Comparison of ENCODE assay signal across 2 cellular contexts in the genomic region with DNA sequence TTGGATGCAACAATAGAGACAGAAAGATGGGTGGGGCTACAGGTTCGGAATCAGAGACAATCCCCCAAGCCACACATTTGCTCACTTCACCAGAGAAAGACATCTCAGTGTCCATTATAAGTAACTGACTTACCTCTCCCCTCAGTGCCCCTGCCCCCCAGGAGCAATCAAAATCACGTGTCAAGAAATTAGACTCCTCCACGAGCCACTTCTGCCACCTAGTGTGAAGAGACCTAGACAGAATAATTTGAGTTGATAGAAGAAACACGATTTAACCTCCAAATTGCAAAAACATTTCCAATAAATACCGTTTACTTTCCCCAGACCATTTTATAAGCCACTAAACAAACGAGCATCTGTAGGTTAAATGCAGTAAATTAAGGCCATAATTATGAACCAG.
TF ChIP-seq lines count a peak whose summit lies in the region.

No MANE protein-coding gene starts in this region.

TF ChIP-seq in K562, 482 proteins besides CTCF, POLR2A, EP300 and RAD21:
- TF ChIP-seq HCFC1 (IDR thresholded peaks at IDR 0.05; ENCODE audit: low read depth, low read length) (no peak), ZNF217 (CRISPR knock-in tag; IDR thresholded peaks at IDR 0.05) (no peak), ZNF830 (CRISPR knock-in tag; IDR thresholded peaks at IDR 0.05) (no peak)
- TF ChIP-seq, protein P1, sequence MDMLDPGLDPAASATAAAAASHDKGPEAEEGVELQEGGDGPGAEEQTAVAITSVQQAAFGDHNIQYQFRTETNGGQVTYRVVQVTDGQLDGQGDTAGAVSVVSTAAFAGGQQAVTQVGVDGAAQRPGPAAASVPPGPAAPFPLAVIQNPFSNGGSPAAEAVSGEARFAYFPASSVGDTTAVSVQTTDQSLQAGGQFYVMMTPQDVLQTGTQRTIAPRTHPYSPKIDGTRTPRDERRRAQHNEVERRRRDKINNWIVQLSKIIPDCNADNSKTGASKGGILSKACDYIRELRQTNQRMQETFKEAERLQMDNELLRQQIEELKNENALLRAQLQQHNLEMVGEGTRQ (CRISPR knock-in tag; IDR thresholded peaks at IDR 0.05) = peak; percentile 10; the same call in 1 of the 2 replicates
- TF ChIP-seq, protein P2, sequence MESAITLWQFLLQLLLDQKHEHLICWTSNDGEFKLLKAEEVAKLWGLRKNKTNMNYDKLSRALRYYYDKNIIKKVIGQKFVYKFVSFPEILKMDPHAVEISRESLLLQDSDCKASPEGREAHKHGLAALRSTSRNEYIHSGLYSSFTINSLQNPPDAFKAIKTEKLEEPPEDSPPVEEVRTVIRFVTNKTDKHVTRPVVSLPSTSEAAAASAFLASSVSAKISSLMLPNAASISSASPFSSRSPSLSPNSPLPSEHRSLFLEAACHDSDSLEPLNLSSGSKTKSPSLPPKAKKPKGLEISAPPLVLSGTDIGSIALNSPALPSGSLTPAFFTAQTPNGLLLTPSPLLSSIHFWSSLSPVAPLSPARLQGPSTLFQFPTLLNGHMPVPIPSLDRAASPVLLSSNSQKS (CRISPR knock-in tag; IDR thresholded peaks at IDR 0.05) = no peak

TF ChIP-seq in HepG2, 621 proteins besides CTCF, POLR2A, EP300 and RAD21:
- TF ChIP-seq ARNT2 (CRISPR knock-in tag; IDR thresholded peaks at IDR 0.05; ENCODE audit: low read depth) (no peak), MYNN (CRISPR knock-in tag; IDR thresholded peaks at IDR 0.05; ENCODE audit: low read depth) (no peak), ZNF713 (CRISPR knock-in tag; IDR thresholded peaks at IDR 0.05) (no peak), ZNF841 (CRISPR knock-in tag; IDR thresholded peaks at IDR 0.05; ENCODE audit: borderline replicate concordance) (no peak), REXO4 (CRISPR knock-in tag; IDR thresholded peaks at IDR 0.05; ENCODE audit: borderline replicate concordance) (no peak), ZNF737 (CRISPR knock-in tag; IDR thresholded peaks at IDR 0.05; ENCODE audit: borderline replicate concordance) (no peak), HCFC1 (IDR thresholded peaks at IDR 0.05; ENCODE audit: low read depth, low read length) (no peak), ZNF225 (CRISPR knock-in tag; IDR thresholded peaks at IDR 0.05) (no peak), ZNF607 (CRISPR knock-in tag; IDR thresholded peaks at IDR 0.05; ENCODE audit: borderline replicate concordance) (no peak), SRSF1 (optimal IDR thresholded peaks at IDR 0.05; ENCODE audit: low read depth, low read length) (no peak), HNRNPL (IDR thresholded peaks at IDR 0.05; ENCODE audit: low read depth, low read length) (no peak), ZNF230 (CRISPR knock-in tag; IDR thresholded peaks at IDR 0.05) (no peak), ZNF501 (CRISPR knock-in tag; IDR thresholded peaks at IDR 0.05) (no peak), ZNF292 (CRISPR knock-in tag; IDR thresholded peaks at IDR 0.05; ENCODE audit: borderline replicate concordance, low read depth) (no peak)
- TF ChIP-seq, protein P3, sequence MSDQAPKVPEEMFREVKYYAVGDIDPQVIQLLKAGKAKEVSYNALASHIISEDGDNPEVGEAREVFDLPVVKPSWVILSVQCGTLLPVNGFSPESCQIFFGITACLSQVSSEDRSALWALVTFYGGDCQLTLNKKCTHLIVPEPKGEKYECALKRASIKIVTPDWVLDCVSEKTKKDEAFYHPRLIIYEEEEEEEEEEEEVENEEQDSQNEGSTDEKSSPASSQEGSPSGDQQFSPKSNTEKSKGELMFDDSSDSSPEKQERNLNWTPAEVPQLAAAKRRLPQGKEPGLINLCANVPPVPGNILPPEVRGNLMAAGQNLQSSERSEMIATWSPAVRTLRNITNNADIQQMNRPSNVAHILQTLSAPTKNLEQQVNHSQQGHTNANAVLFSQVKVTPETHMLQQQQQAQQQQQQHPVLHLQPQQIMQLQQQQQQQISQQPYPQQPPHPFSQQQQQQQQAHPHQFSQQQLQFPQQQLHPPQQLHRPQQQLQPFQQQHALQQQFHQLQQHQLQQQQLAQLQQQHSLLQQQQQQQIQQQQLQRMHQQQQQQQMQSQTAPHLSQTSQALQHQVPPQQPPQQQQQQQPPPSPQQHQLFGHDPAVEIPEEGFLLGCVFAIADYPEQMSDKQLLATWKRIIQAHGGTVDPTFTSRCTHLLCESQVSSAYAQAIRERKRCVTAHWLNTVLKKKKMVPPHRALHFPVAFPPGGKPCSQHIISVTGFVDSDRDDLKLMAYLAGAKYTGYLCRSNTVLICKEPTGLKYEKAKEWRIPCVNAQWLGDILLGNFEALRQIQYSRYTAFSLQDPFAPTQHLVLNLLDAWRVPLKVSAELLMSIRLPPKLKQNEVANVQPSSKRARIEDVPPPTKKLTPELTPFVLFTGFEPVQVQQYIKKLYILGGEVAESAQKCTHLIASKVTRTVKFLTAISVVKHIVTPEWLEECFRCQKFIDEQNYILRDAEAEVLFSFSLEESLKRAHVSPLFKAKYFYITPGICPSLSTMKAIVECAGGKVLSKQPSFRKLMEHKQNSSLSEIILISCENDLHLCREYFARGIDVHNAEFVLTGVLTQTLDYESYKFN (CRISPR knock-in tag; conservative IDR thresholded peaks at IDR 0.05) = no peak
- TF ChIP-seq, protein P4, sequence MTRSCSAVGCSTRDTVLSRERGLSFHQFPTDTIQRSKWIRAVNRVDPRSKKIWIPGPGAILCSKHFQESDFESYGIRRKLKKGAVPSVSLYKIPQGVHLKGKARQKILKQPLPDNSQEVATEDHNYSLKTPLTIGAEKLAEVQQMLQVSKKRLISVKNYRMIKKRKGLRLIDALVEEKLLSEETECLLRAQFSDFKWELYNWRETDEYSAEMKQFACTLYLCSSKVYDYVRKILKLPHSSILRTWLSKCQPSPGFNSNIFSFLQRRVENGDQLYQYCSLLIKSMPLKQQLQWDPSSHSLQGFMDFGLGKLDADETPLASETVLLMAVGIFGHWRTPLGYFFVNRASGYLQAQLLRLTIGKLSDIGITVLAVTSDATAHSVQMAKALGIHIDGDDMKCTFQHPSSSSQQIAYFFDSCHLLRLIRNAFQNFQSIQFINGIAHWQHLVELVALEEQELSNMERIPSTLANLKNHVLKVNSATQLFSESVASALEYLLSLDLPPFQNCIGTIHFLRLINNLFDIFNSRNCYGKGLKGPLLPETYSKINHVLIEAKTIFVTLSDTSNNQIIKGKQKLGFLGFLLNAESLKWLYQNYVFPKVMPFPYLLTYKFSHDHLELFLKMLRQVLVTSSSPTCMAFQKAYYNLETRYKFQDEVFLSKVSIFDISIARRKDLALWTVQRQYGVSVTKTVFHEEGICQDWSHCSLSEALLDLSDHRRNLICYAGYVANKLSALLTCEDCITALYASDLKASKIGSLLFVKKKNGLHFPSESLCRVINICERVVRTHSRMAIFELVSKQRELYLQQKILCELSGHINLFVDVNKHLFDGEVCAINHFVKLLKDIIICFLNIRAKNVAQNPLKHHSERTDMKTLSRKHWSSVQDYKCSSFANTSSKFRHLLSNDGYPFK (CRISPR knock-in tag; IDR thresholded peaks at IDR 0.05; ENCODE audit: borderline replicate concordance) = no peak
- TF ChIP-seq, protein P5, sequence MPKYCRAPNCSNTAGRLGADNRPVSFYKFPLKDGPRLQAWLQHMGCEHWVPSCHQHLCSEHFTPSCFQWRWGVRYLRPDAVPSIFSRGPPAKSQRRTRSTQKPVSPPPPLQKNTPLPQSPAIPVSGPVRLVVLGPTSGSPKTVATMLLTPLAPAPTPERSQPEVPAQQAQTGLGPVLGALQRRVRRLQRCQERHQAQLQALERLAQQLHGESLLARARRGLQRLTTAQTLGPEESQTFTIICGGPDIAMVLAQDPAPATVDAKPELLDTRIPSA (CRISPR knock-in tag; IDR thresholded peaks at IDR 0.05; ENCODE audit: borderline replicate concordance) = no peak
- TF ChIP-seq, protein P6, sequence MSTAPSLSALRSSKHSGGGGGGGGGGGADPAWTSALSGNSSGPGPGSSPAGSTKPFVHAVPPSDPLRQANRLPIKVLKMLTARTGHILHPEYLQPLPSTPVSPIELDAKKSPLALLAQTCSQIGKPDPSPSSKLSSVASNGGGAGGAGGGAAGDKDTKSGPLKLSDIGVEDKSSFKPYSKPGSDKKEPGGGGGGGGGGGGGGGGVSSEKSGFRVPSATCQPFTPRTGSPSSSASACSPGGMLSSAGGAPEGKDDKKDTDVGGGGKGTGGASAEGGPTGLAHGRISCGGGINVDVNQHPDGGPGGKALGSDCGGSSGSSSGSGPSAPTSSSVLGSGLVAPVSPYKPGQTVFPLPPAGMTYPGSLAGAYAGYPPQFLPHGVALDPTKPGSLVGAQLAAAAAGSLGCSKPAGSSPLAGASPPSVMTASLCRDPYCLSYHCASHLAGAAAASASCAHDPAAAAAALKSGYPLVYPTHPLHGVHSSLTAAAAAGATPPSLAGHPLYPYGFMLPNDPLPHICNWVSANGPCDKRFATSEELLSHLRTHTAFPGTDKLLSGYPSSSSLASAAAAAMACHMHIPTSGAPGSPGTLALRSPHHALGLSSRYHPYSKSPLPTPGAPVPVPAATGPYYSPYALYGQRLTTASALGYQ (CRISPR knock-in tag; IDR thresholded peaks at IDR 0.05) = no peak
TF ChIP-seq in HepG2: peak in this region for 0.
